19 cellular contexts compared by ENCODE assay signal in genomic region chr2:218020281-218020680, GRCh38. TPM values are rescaled to one million over a fixed set of nuclear protein-coding genes. Genes with fewer than 3 reads are reported as not detected.
DNase-seq lines count a peak whose midpoint lies in the region; ATAC-seq and TF ChIP-seq lines count a peak whose summit lies in the region.
"Had no signal": no experiment of that assay in that cellular context is flagged by ENCODE, and none has a peak within 500 bp of the region (broad histone marks: within the 10 kb centered on the region; RNA-seq: fewer than 3 reads in every experiment).

No MANE protein-coding gene starts in this region.

- H3K9me3 ChIP-seq in sigmoid colon, result no peaks in the 10 kb centered on the region
- no peaks in the 10 kb centered on the region for H3K9me3 ChIP-seq in aorta (ENCODE audit: control insufficient read depth, low read length)

- intact Hi-C loops in natural killer cell (cut with micrococcal nuclease) (no loop called here), sigmoid colon (cut with DNase I) (no loop called here), aorta (cut with DNase I) (no loop called here)

- no peak overlapping the region for H3K4me3 Mint-ChIP-seq in natural killer cell treated with Interleukin-12 subunit alpha and Interleukin-12 subunit beta and Interleukin-15 and Interleukin-18, amount 100 ng/mL, for 72 hours
- H3K4me3 Mint-ChIP-seq in natural killer cell (no peak overlapping the region), glutamatergic neuron (ENCODE audit: unreplicated experiment) (no peak overlapping the region)
- H3K4me3 Mint-ChIP-seq: HFFc6 had no signal

- no peak for ATAC-seq in natural killer cell treated with Interleukin-12 subunit alpha and Interleukin-12 subunit beta and Interleukin-15 and Interleukin-18, amount 100 ng/mL, for 72 hours
- ATAC-seq in natural killer cell, result no peak
- no peak for ATAC-seq in aorta (ENCODE audit: low FRiP score)
- no peak for ATAC-seq in GM18873 (IDR thresholded peaks at IDR 0.05; ENCODE audit: low FRiP score, unreplicated experiment)

- H3K4me1 Mint-ChIP-seq in natural killer cell treated with Interleukin-12 subunit alpha and Interleukin-12 subunit beta and Interleukin-15 and Interleukin-18, amount 100 ng/mL, for 72 hours (ENCODE audit: low read depth in 2 of 2), result no peaks in the 10 kb centered on the region
- H3K4me1 Mint-ChIP-seq in natural killer cell, result no peaks in the 10 kb centered on the region
- peaks cover 19% of the 10 kb centered on the region for H3K4me1 Mint-ChIP-seq in glutamatergic neuron (ENCODE audit: low read depth, unreplicated experiment)

- TF ChIP-seq POLR2A in sigmoid colon (IDR thresholded peaks at IDR 0.05), result no peak

- no peak for TF ChIP-seq CTCF in natural killer cell (IDR thresholded peaks at IDR 0.05)
- no peak for TF ChIP-seq CTCF in glutamatergic neuron (IDR thresholded peaks at IDR 0.05; ENCODE audit: partially characterized antibody, unreplicated experiment)
- TF ChIP-seq CTCF in sigmoid colon (IDR thresholded peaks at IDR 0.05), result no peak

- no peaks in the 10 kb centered on the region for H3K9me3 Mint-ChIP-seq in natural killer cell treated with Interleukin-12 subunit alpha and Interleukin-12 subunit beta and Interleukin-15 and Interleukin-18, amount 100 ng/mL, for 72 hours
- H3K9me3 Mint-ChIP-seq in natural killer cell (no peaks in the 10 kb centered on the region), glutamatergic neuron (ENCODE audit: unreplicated experiment) (peaks cover 3% of the 10 kb centered on the region)
- H3K9me3 Mint-ChIP-seq: CD14-positive monocyte, HFFc6 had no signal

- H3K4me3 ChIP-seq in sigmoid colon (no peak overlapping the region), aorta (ENCODE audit: low read length in 2 of 2) (no peak overlapping the region)

- TF ChIP-seq EP300 in sigmoid colon (IDR thresholded peaks at IDR 0.05), result no peak

- H3K36me3 ChIP-seq in sigmoid colon (no peaks in the 10 kb centered on the region), aorta (ENCODE audit: control insufficient read depth in 1 of 2, insufficient read depth in 2 of 2, low read length in 1 of 2) (no peaks in the 10 kb centered on the region)

- no peak overlapping the region for H3K27ac ChIP-seq in sigmoid colon
- H3K27ac ChIP-seq in aorta (ENCODE audit: low read depth in 1 of 2, low read length in 2 of 2), result no peak overlapping the region

- 92 to 93% methylated on average over 5 of the region's 5 CpGs for WGBS in sigmoid colon, 2 donors
- WGBS in aorta, 2 donors, result 94 to 95% methylated on average over 5 of the region's 5 CpGs

- no peaks in the 10 kb centered on the region for H3K27me3 ChIP-seq in sigmoid colon
- H3K27me3 ChIP-seq in aorta (ENCODE audit: control insufficient read depth in 1 of 2, insufficient read depth in 2 of 2, low read length in 1 of 2), result no peaks in the 10 kb centered on the region

- H3K4me1 ChIP-seq in sigmoid colon (peaks cover 0 to 38% (median 21%) of the 10 kb centered on the region in 4 donors), aorta (ENCODE audit: control insufficient read depth in 1 of 2, insufficient read depth in 2 of 2, low read length in 2 of 2) (peaks cover 0 to 3% of the 10 kb centered on the region in 2 donors)

- no peaks in the 10 kb centered on the region for H3K36me3 Mint-ChIP-seq in natural killer cell treated with Interleukin-12 subunit alpha and Interleukin-12 subunit beta and Interleukin-15 and Interleukin-18, amount 100 ng/mL, for 72 hours
- H3K36me3 Mint-ChIP-seq in natural killer cell, result no peaks in the 10 kb centered on the region
- no peaks in the 10 kb centered on the region for H3K36me3 Mint-ChIP-seq in glutamatergic neuron (ENCODE audit: unreplicated experiment)

- H3K27ac Mint-ChIP-seq in natural killer cell treated with Interleukin-12 subunit alpha and Interleukin-12 subunit beta and Interleukin-15 and Interleukin-18, amount 100 ng/mL, for 72 hours, result no peak overlapping the region
- H3K27ac Mint-ChIP-seq in natural killer cell (no peak overlapping the region), glutamatergic neuron (ENCODE audit: unreplicated experiment) (no peak overlapping the region)
- H3K27ac Mint-ChIP-seq: HFFc6 had no signal

- peak; percentile 20 for DNase-seq in natural killer cell treated with Interleukin-12 subunit alpha and Interleukin-12 subunit beta and Interleukin-15 and Interleukin-18, amount 100 ng/mL, for 72 hours (ENCODE audit: low spot score)
- DNase-seq in natural killer cell, result no peak
- DNase-seq in glutamatergic neuron, result peak; percentile 11
- DNase-seq in sigmoid colon, result peak; percentile 38
- peak; percentile 8 to 37 for DNase-seq in aorta
- DNase-seq in NCI-H146 (lab: John Stamatoyannopoulos, UW), result no peak
- DNase-seq in H4 (ENCODE audit: low spot score), result no peak
- DNase-seq: DMS 273 treated with DMSO at 0.1 percent for 48 hours; GDM1; HFFc6; IMR-90; NCI-H1105 treated with DMSO at 0.1 percent for 48 hours; NCI-H187 treated with DMSO at 0.1 percent for 48 hours; NK-92 treated with Interleukin-12 subunit alpha and Interleukin-12 subunit beta, amount 100 ng/mL, for 24 hours had no signal

- H3K27me3 Mint-ChIP-seq in natural killer cell treated with Interleukin-12 subunit alpha and Interleukin-12 subunit beta and Interleukin-15 and Interleukin-18, amount 100 ng/mL, for 72 hours, result peaks cover 3 to 6% of the 10 kb centered on the region in 2 donors
- H3K27me3 Mint-ChIP-seq in natural killer cell (ENCODE audit: low read depth in 2 of 2) (peaks cover 0 to 4% of the 10 kb centered on the region in 2 donors), glutamatergic neuron (ENCODE audit: unreplicated experiment) (peaks cover 16% of the 10 kb centered on the region)

RNA-seq across cellular contexts. Expression of gene TNS1, which starts 17.5 kb away (rescaled TPM):
- total RNA-seq in natural killer cell treated with Interleukin-12 subunit alpha and Interleukin-12 subunit beta and Interleukin-15 and Interleukin-18, amount 100 ng/mL, for 72 hours, result 1 to 10 TPM in 1 of 2 donors, under 1 TPM in 1; 0.29 to 2.1 TPM
- total RNA-seq in natural killer cell, result 1 to 10 TPM; 1.1 to 3.0 (median 2.1) TPM
- total RNA-seq in glutamatergic neuron (ENCODE audit: unreplicated experiment), result 3.2 TPM
- total RNA-seq in sigmoid colon, result 1,000 to 10,000 TPM in 2 of 4 donors, 100 to 1,000 TPM in 2; 444 to 1,607 (median 968) TPM
- 10 to 100 TPM in 2 of 3 donors, 1 to 10 TPM in 1; 3.7 to 57.2 (median 13.8) TPM for polyA plus RNA-seq in sigmoid colon
- total RNA-seq in aorta, result 1,000 to 10,000 TPM; 1,456 to 1,949 TPM
- polyA plus RNA-seq in aorta, result 100 to 1,000 TPM; 303 to 404 TPM
- 0.45 and 0.74 TPM in 2 replicates for total RNA-seq in H4 (2014; rRNA removed; shearing (Covaris generic))
- total RNA-seq: OCI-LY7 had no signal

RNA-seq across cellular contexts. Expression of gene RUFY4, which starts 48.8 kb away (rescaled TPM):
- under 1 TPM in 1 of 2 donors, not detected in 1; 0.86 TPM for total RNA-seq in natural killer cell treated with Interleukin-12 subunit alpha and Interleukin-12 subunit beta and Interleukin-15 and Interleukin-18, amount 100 ng/mL, for 72 hours
- total RNA-seq in natural killer cell (1 to 10 TPM in 2 of 3 donors, under 1 TPM in 1; 0.82 to 3.1 (median 1.8) TPM), glutamatergic neuron (ENCODE audit: unreplicated experiment) (not detected), sigmoid colon (under 1 TPM in 2 of 4 donors, not detected in 2; 0.16 to 0.55 TPM), aorta (under 1 TPM; 0.39 to 0.45 TPM)
- polyA plus RNA-seq in sigmoid colon (under 1 TPM in 1 of 3 donors, not detected in 2; 0.73 TPM), aorta (not detected)
- total RNA-seq in H4 (2014; rRNA removed; shearing (Covaris generic)), result not detected in 2 replicates
- total RNA-seq: A172, HFFc6, HT1080, IMR-90, OCI-LY7 had no signal
- polyA plus RNA-seq: IMR-90 had no signal

Comparison
In these comparisons a context has a peak if more than half of its experiments do, and no peak if none do; other contexts are left out.
1. DNase-seq: peak in natural killer cell treated with Interleukin-12 subunit alpha and Interleukin-12 subunit beta and Interleukin-15 and Interleukin-18, amount 100 ng/mL, for 72 hours (single experiment), glutamatergic neuron (single experiment), sigmoid colon (single experiment) and aorta (2 of 2); none in natural killer cell (single experiment), NCI-H146 (single experiment) and H4 (single experiment).
2. RNA of gene TNS1, which starts 17.5 kb away (total RNA-seq): 1,456 to 1,949 TPM in aorta and 444 to 1,607 TPM in sigmoid colon; 3.2 TPM in glutamatergic neuron (single experiment), 1.1 to 3.0 TPM in natural killer cell, 0.29 to 2.1 TPM in natural killer cell treated with Interleukin-12 subunit alpha and Interleukin-12 subunit beta and Interleukin-15 and Interleukin-18, amount 100 ng/mL, for 72 hours and 0.45 to 0.74 TPM in H4; every median in the first group is over 100 times any median in the second.